Comparison of ENCODE assay signal across 8 cellular contexts in genomic region chr11:33891714-33892327, GRCh38. TPM values are rescaled to one million over a fixed set of nuclear protein-coding genes. Genes with fewer than 3 reads are reported as not detected.
DNase-seq lines count a peak whose midpoint lies in the region; ATAC-seq and TF ChIP-seq lines count a peak whose summit lies in the region.

LMO2 (minus strand) TSS chr11:33892076; CDS start chr11:33869716, 22,360 bp downstream.

- no peak within 1 kb of the TSS for H3K27ac ChIP-seq in esophagus (ENCODE audit: low read depth in 2 of 2, low read length in 1 of 2)
- H3K27ac ChIP-seq in brain microvascular endothelial cell: no peak within 1 kb of the TSS
- no peak within 1 kb of the TSS for H3K27ac ChIP-seq in right lobe of liver

- no peaks in the 10 kb centered on the region for H3K9me3 ChIP-seq in esophagus (ENCODE audit: control insufficient read depth in 2 of 2, insufficient read depth in 1 of 2, low read depth in 1 of 2, low read length in 1 of 2)
- no peaks in the 10 kb centered on the region for H3K9me3 ChIP-seq in right lobe of liver

- H3K4me1 Mint-ChIP-seq in IgD-negative memory B cell: peaks cover 41 to 57% (median 42%) of the 10 kb centered on the region in 3 donors

- DNase-seq in NCI-H69 (lab: John Stamatoyannopoulos, UW): peak; percentile 92
- DNase-seq in stimulated activated naive CD8-positive, alpha-beta T cell treated with anti-CD3 and anti-CD28 coated beads, Interleukin-15, Interleukin-2, amounts not matched to agents 100 U/mL and 50 U/mL, for 24 hours: peak; percentile 16
- no peak for DNase-seq in NCI-H2227 treated with DMSO at 0.1 percent for 48 hours (lab: John Stamatoyannopoulos, UW)
- DNase-seq in brain microvascular endothelial cell: no peak
- DNase-seq in right lobe of liver: no peak

- intact Hi-C loops in right lobe of liver (cut with DNase I): no loop called here

- H3K9me3 Mint-ChIP-seq in IgD-negative memory B cell: peaks cover 0 to 4% (median 0%) of the 10 kb centered on the region in 3 donors

- peak within 1 kb of the TSS; percentile 82 to 92 (median 88) for H3K27ac Mint-ChIP-seq in IgD-negative memory B cell

- in situ Hi-C loops in brain microvascular endothelial cell (cut with HindIII; ENCODE audit: low pct_ligation_motif_present, low sequenced_read_pairs): no loop called here

- H3K4me3 Mint-ChIP-seq in IgD-negative memory B cell: peak within 1 kb of the TSS; percentile 82 to 94 (median 86)

- H3K36me3 ChIP-seq in esophagus (ENCODE audit: control insufficient read depth in 2 of 2, insufficient read depth in 2 of 2, low read length in 1 of 2) (no peaks in the 10 kb centered on the region), brain microvascular endothelial cell (replicated peaks) (no peaks in the 10 kb centered on the region), right lobe of liver (no peaks in the 10 kb centered on the region)

- no peaks in the 10 kb centered on the region for H3K36me3 Mint-ChIP-seq in IgD-negative memory B cell

- no peaks in the 10 kb centered on the region for H3K4me1 ChIP-seq in esophagus (ENCODE audit: control insufficient read depth in 2 of 2, insufficient read depth in 2 of 2, low read length in 1 of 2)
- no peaks in the 10 kb centered on the region for H3K4me1 ChIP-seq in right lobe of liver

- WGBS in esophagus, 2 donors: 60 to 67% methylated on average over 9 of the region's 9 CpGs
- WGBS in right lobe of liver (ENCODE audit: insufficient coverage, low coverage, low lambda C conversion rate, missing lambda C conversion rate): 45% methylated on average over 6 of the region's 9 CpGs

- H3K4me3 ChIP-seq in esophagus (ENCODE audit: low read depth in 1 of 2, low read length in 2 of 2) (no peak within 1 kb of the TSS), brain microvascular endothelial cell (ENCODE audit: low read depth, low read length) (no peak within 1 kb of the TSS), right lobe of liver (no peak within 1 kb of the TSS)

- H3K27me3 Mint-ChIP-seq in IgD-negative memory B cell: peaks cover 2% of the 10 kb centered on the region

- H3K27me3 ChIP-seq in esophagus (ENCODE audit: control insufficient read depth in 1 of 2, insufficient read depth in 2 of 2, low read length in 2 of 2): no peaks in the 10 kb centered on the region
- no peaks in the 10 kb centered on the region for H3K27me3 ChIP-seq in brain microvascular endothelial cell (replicated peaks)
- H3K27me3 ChIP-seq in right lobe of liver: no peaks in the 10 kb centered on the region

- TF ChIP-seq CTCF in brain microvascular endothelial cell (IDR thresholded peaks at IDR 0.05; ENCODE audit: low read depth, low read length, missing control alignments): no peak
- no peak for TF ChIP-seq CTCF in right lobe of liver (IDR thresholded peaks at IDR 0.05)

- no peak for ATAC-seq in stimulated activated naive CD8-positive, alpha-beta T cell treated with anti-CD3 and anti-CD28 coated beads, Interleukin-15, Interleukin-2, amounts not matched to agents 100 U/mL and 50 U/mL, for 24 hours
- ATAC-seq in HG02981 (IDR thresholded peaks at IDR 0.05; ENCODE audit: unreplicated experiment) (no peak), right lobe of liver (no peak)

- TF ChIP-seq POLR2A in right lobe of liver (IDR thresholded peaks at IDR 0.05): no peak

RNA-seq across cellular contexts. Expression of gene LMO2, which starts in this region (rescaled TPM):
- polyA plus RNA-seq in IgD-negative memory B cell: 11.4 TPM
- 10 to 100 TPM; 12.3 to 20.7 TPM for polyA plus RNA-seq in esophagus
- 1 to 10 TPM; 3.6 to 7.6 (median 4.9) TPM for total RNA-seq in right lobe of liver

Comparison
In these comparisons a context has a peak if more than half of its experiments do, and no peak if none do; other contexts are left out.
1. DNase-seq: peak in NCI-H69 (single experiment) and stimulated activated naive CD8-positive, alpha-beta T cell treated with anti-CD3 and anti-CD28 coated beads, Interleukin-15, Interleukin-2, amounts not matched to agents 100 U/mL and 50 U/mL, for 24 hours (single experiment); none in NCI-H2227 treated with DMSO at 0.1 percent for 48 hours (single experiment), brain microvascular endothelial cell (single experiment) and right lobe of liver (0 of 3).